16 cellular contexts compared by ENCODE assay signal in genomic region chr7:80623465-80624252, GRCh38. TPM values are rescaled to one million over a fixed set of nuclear protein-coding genes. Genes with fewer than 3 reads are reported as not detected.
DNase-seq lines count a peak whose midpoint lies in the region; ATAC-seq and TF ChIP-seq lines count a peak whose summit lies in the region.
"Had no signal": no experiment of that assay in that cellular context is flagged by ENCODE, and none has a peak within 500 bp of the region (broad histone marks: within the 10 kb centered on the region; RNA-seq: fewer than 3 reads in every experiment).

No MANE protein-coding gene starts in this region.

- H3K4ac ChIP-seq in neuronal stem cell (ENCODE audit: low read length): no peak overlapping the region

- no peaks in the 10 kb centered on the region for H3F3A ChIP-seq in GM23248 (ENCODE audit: insufficient read depth)

- no peak overlapping the region for H3K4me3 ChIP-seq in GM23248
- H3K4me3 ChIP-seq in adipocyte (ENCODE audit: low read length): no peak overlapping the region
- peak overlapping the region; percentile 56 for H3K4me3 ChIP-seq in left ventricle myocardium inferior
- peak overlapping the region in 1 of 2 donors; percentile 3 for H3K4me3 ChIP-seq in neuronal stem cell (ENCODE audit: low read length in 2 of 2)
- H3K4me3 ChIP-seq: sigmoid colon had no signal

- H2AFZ ChIP-seq in GM23248 (0 out of 2 replicates have a peak overlapping the region, but pooled peaks have one; percentile 11), neuronal stem cell (ENCODE audit: low read length) (peak overlapping the region; percentile 80)

- H2BK12ac ChIP-seq in neuronal stem cell (ENCODE audit: low read length): no peak overlapping the region

- H3K18ac ChIP-seq in neuronal stem cell (ENCODE audit: low read length): no peak overlapping the region

- no peaks in the 10 kb centered on the region for H3K79me1 ChIP-seq in neuronal stem cell (ENCODE audit: low read depth, low read length)

- H2BK120ac ChIP-seq in neuronal stem cell (ENCODE audit: low read depth, low read length): no peak overlapping the region

- no peaks in the 10 kb centered on the region for H3K27me3 ChIP-seq in GM23248 (replicated peaks; ENCODE audit: insufficient read depth)
- no peaks in the 10 kb centered on the region for H3K27me3 ChIP-seq in adipocyte (replicated peaks; ENCODE audit: control insufficient read depth, insufficient read depth, low read length)
- no peaks in the 10 kb centered on the region for H3K27me3 ChIP-seq in left ventricle myocardium inferior (ENCODE audit: low read depth)
- H3K27me3 ChIP-seq in neuronal stem cell (ENCODE audit: control insufficient read depth in 3 of 3, insufficient read depth in 3 of 3, low read depth in 1 of 3, low read length in 3 of 3): no peaks in the 10 kb centered on the region
- H3K27me3 ChIP-seq: sigmoid colon had no signal

- no peak overlapping the region for H2BK5ac ChIP-seq in neuronal stem cell (ENCODE audit: low read length)

- H2AK5ac ChIP-seq in neuronal stem cell (ENCODE audit: low read depth, low read length): no peak overlapping the region

- TF ChIP-seq CTCF in left ventricle myocardium inferior (IDR thresholded peaks at IDR 0.05; ENCODE audit: borderline replicate concordance): no peak

- H3K9me3 ChIP-seq in GM23248 (ENCODE audit: low read depth): no peaks in the 10 kb centered on the region
- H3K9me3 ChIP-seq in adipocyte (ENCODE audit: control insufficient read depth, low read length): peaks cover 8% of the 10 kb centered on the region
- H3K9me3 ChIP-seq in left ventricle myocardium inferior (replicated peaks): peaks cover 7% of the 10 kb centered on the region
- peaks cover 0 to 10% of the 10 kb centered on the region in 2 donors for H3K9me3 ChIP-seq in neuronal stem cell (replicated peaks in 1 of 2; ENCODE audit: control insufficient read depth in 2 of 2, insufficient read depth in 1 of 2, low read depth in 1 of 2, low read length in 2 of 2)

- no peak for ATAC-seq in HG02642 (IDR thresholded peaks at IDR 0.05; ENCODE audit: poor library complexity, unreplicated experiment)
- ATAC-seq in GM21825 (IDR thresholded peaks at IDR 0.05; ENCODE audit: unreplicated experiment): no peak
- no peak for ATAC-seq in GM18873 (IDR thresholded peaks at IDR 0.05; ENCODE audit: low FRiP score, unreplicated experiment)
- ATAC-seq: stimulated activated effector memory CD8-positive, alpha-beta T cell treated with anti-CD3 and anti-CD28 coated beads, Interleukin-12 subunit alpha, Interleukin-12 subunit beta, amount 100 ng/mL, for 72 hours had no signal

- H4K91ac ChIP-seq in neuronal stem cell (ENCODE audit: low read depth, low read length, poor library complexity): no peak overlapping the region

- H3K23ac ChIP-seq in neuronal stem cell (ENCODE audit: low read depth, low read length, poor library complexity): no peak overlapping the region

- intact Hi-C loops in left ventricle myocardium inferior (cut with micrococcal nuclease): no loop called here

- H4K8ac ChIP-seq in neuronal stem cell (ENCODE audit: low read depth, low read length): no peak overlapping the region

- H3K4me1 ChIP-seq in GM23248 (ENCODE audit: insufficient read depth) (peaks cover 17% of the 10 kb centered on the region), adipocyte (ENCODE audit: control insufficient read depth, insufficient read depth, low read length) (peaks cover 35% of the 10 kb centered on the region), left ventricle myocardium inferior (peaks cover 88% of the 10 kb centered on the region), neuronal stem cell (ENCODE audit: control insufficient read depth in 2 of 2, insufficient read depth in 1 of 2, low read depth in 1 of 2, low read length in 2 of 2) (peaks cover 4 to 7% of the 10 kb centered on the region in 2 donors)
- H3K4me1 ChIP-seq: sigmoid colon had no signal

- no peak for DNase-seq in GM23248
- peak; percentile 29 for DNase-seq in adipocyte (ENCODE audit: low read depth)
- DNase-seq in left ventricle myocardium inferior: no peak
- peak; percentile 18 for DNase-seq in neuronal stem cell (ENCODE audit: low spot score)
- DNase-seq in activated CD8-positive, alpha-beta memory T cell treated with anti-CD3 and anti-CD28 coated beads, Interleukin-2, amount 50 U/mL, for 4 hours: no peak
- DNase-seq: activated effector memory CD4-positive, alpha-beta T cell treated with anti-CD3 and anti-CD28 coated beads, Interleukin-2, amount 50 U/mL, for 16 hours; aorta; HCEC 1CT; NCI-H1092; nucleus accumbens; sigmoid colon had no signal

- no peaks in the 10 kb centered on the region for H3K79me2 ChIP-seq in GM23248 (ENCODE audit: insufficient read depth)

- H3K14ac ChIP-seq in neuronal stem cell (ENCODE audit: low read length): no peak overlapping the region

- H2BK15ac ChIP-seq in neuronal stem cell (ENCODE audit: low read length): no peak overlapping the region

- H3K9me2 ChIP-seq in GM23248 (ENCODE audit: insufficient read depth): no peaks in the 10 kb centered on the region

- no peak overlapping the region for H3K9ac ChIP-seq in GM23248
- peak overlapping the region; percentile 53 for H3K9ac ChIP-seq in adipocyte (ENCODE audit: low read length)
- no peak overlapping the region for H3K9ac ChIP-seq in neuronal stem cell (ENCODE audit: low read depth, low read length, poor library complexity)

- H3K27ac ChIP-seq in GM23248 (no peak overlapping the region), left ventricle myocardium inferior (replicated peaks) (peak overlapping the region; percentile 85), neuronal stem cell (replicated peaks; ENCODE audit: low read length) (no peak overlapping the region)
- H3K27ac ChIP-seq: sigmoid colon had no signal

- in situ Hi-C loops in GM23248 (cut with MboI): no loop called here

- no peaks in the 10 kb centered on the region for H4K20me1 ChIP-seq in GM23248 (ENCODE audit: insufficient read depth)

- H3K4me2 ChIP-seq in GM23248 (ENCODE audit: unreplicated experiment): no peak overlapping the region
- no peak overlapping the region for H3K4me2 ChIP-seq in neuronal stem cell (ENCODE audit: insufficient read depth, low read length, poor library complexity, severe bottlenecking)

- WGBS in GM23248 (ENCODE audit: low coverage in 1 of 2, low lambda C conversion rate in 2 of 2, missing lambda C conversion rate in 2 of 2), 2 experiments: 74 to 86% methylated on average over 3 of the region's 3 CpGs
- WGBS in neuronal stem cell (ENCODE audit: extremely low coverage in 2 of 2, insufficient read length in 2 of 2, insufficient replicate concordance in 1 of 2), 2 donors: no CpG with 5 or more reads among the region's 3 CpGs

- H3K36me3 ChIP-seq in GM23248 (ENCODE audit: low read depth): no peaks in the 10 kb centered on the region
- no peaks in the 10 kb centered on the region for H3K36me3 ChIP-seq in adipocyte (ENCODE audit: control insufficient read depth, insufficient read depth, low read length, severe bottlenecking)
- peaks cover 6% of the 10 kb centered on the region for H3K36me3 ChIP-seq in left ventricle myocardium inferior
- H3K36me3 ChIP-seq in neuronal stem cell (replicated peaks in 1 of 2; ENCODE audit: control insufficient read depth in 2 of 2, insufficient read depth in 2 of 2, low read length in 2 of 2): no peaks in the 10 kb centered on the region
- H3K36me3 ChIP-seq: sigmoid colon had no signal

RNA-seq across cellular contexts. Expression of gene CD36, which starts 14.8 kb away (rescaled TPM):
- total RNA-seq in GM23248 (2014; rRNA removed; shearing (Covaris generic)): 1.3 TPM in 1 of 2 replicates, not detected in the other
- polyA plus RNA-seq in GM23248 (2016; fragmentation: Nextera tagmentation; extraction: Ambion mirVana): 0.48 and 0.53 TPM in 2 replicates
- 1,018 TPM for total RNA-seq in left ventricle myocardium inferior
- polyA plus RNA-seq in neuronal stem cell (2013, experiment 1 of 2): 0.14 TPM
- 0.08 TPM for polyA plus RNA-seq in neuronal stem cell (2013, experiment 2 of 2)
- total RNA-seq: activated CD8-positive, alpha-beta memory T cell treated with anti-CD3 and anti-CD28 coated beads for 36 hours had no signal

Comparison
In these comparisons a context has a peak if more than half of its experiments do, and no peak if none do; other contexts are left out.
1. DNase-seq: peak in adipocyte (single experiment) and neuronal stem cell (single experiment); none in GM23248 (single experiment), left ventricle myocardium inferior (single experiment) and activated CD8-positive, alpha-beta memory T cell treated with anti-CD3 and anti-CD28 coated beads, Interleukin-2, amount 50 U/mL, for 4 hours (single experiment).
2. RNA of gene CD36, which starts 14.8 kb away (total RNA-seq): 1,018 TPM in left ventricle myocardium inferior (single experiment); 1.3 TPM in GM23248; every median in the first group is over 100 times any median in the second.